ENCODE assay signal across 8 cellular contexts in the genomic region with DNA sequence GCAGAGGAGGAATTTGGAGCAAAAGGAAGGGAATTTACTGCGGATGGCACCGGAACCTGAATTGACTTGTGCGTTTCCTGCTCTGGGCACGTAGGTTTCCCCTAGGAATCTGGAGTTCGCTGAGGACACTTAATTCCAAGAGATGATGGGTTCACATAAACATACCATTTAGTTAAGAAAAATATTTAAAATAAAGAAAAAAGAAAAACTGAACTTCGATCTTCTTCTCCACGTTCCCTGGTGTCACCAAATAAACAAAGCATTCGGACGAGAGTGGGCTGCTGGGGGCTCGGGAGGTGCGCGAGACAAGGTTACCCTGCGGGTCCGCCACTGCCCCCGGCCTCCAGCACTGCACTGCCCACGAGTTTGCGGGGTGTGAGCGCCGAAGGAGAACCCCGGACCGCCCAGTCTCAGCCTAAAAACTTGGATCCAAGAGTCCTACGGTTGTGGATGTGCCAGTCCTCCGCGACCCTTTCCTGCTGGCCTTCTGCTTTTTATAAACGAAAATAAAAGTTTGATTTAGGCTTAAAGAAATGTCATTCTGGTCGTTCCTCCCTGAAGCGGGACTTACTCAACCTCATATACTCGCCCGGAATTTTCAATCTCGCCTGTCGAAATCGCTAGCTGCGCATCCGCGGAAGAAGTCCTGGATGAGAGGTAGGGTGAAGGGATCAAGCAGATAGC. TPM values are rescaled to one million over a fixed set of nuclear protein-coding genes. Genes with fewer than 3 reads are reported as not detected.
A peak's percentile ranks its signal among the peaks of the same experiment; 100 is the strongest.
DNase-seq lines count a peak whose midpoint lies in the region; ATAC-seq and TF ChIP-seq lines count a peak whose summit lies in the region.

No MANE protein-coding gene starts in this region.

- DNase-seq in left ventricle myocardium inferior: no peak
- no peak for DNase-seq in stimulated activated CD4-positive, alpha-beta T cell treated with anti-CD3 and anti-CD28 coated beads, Interleukin-2, amount 100 ng/mL, for 48 hours
- DNase-seq in mesenteric fat pad (ENCODE audit: low spot score): no peak

- intact Hi-C loops in left ventricle myocardium inferior (cut with micrococcal nuclease): loop anchor here (10.0 kb wide), 1 partner anchor 220 kb away; no protein-coding TSS in a partner anchor

- H3K27ac ChIP-seq in 22Rv1 (peak overlapping the region; percentile 67; the same call in 1 of the 2 replicates), left ventricle myocardium inferior (replicated peaks) (peak overlapping the region; percentile 85), skin epidermis (peak overlapping the region in 20 of 21 experiments; percentile 14 to 92 (median 74))

- ATAC-seq in GM21360 (IDR thresholded peaks at IDR 0.05; ENCODE audit: unreplicated experiment): peak; percentile 6
- no peak for ATAC-seq in activated CD4-positive, CD25-positive, alpha-beta regulatory T cell treated with anti-CD3 and anti-CD28 coated beads, Interleukin-2, amount 50 U/mL, for 24 hours

- H3K36me3 ChIP-seq in left ventricle myocardium inferior: no peaks in the 10 kb centered on the region

- H3K4me3 ChIP-seq in WI38 (ENCODE audit: low read depth, low read length) (peak overlapping the region; percentile 83), left ventricle myocardium inferior (peak overlapping the region; percentile 88), skin epidermis (peak overlapping the region; percentile 60 to 81 (median 71))

- H3K4me1 ChIP-seq in left ventricle myocardium inferior: peaks cover 35% of the 10 kb centered on the region

- H3K27me3 ChIP-seq in left ventricle myocardium inferior (ENCODE audit: low read depth): no peaks in the 10 kb centered on the region

- no peaks in the 10 kb centered on the region for H3K9me3 ChIP-seq in left ventricle myocardium inferior (replicated peaks)

- TF ChIP-seq CTCF in 22Rv1 (IDR thresholded peaks at IDR 0.05) (no peak), WI38 (IDR thresholded peaks at IDR 0.05; ENCODE audit: low read depth, low read length) (no peak), left ventricle myocardium inferior (IDR thresholded peaks at IDR 0.05; ENCODE audit: borderline replicate concordance) (no peak)

RNA-seq across cellular contexts. Expression of a gene that starts 30.3 kb away (rescaled TPM):
- total RNA-seq in left ventricle myocardium inferior (2.7 TPM), mesenteric fat pad (0.58 TPM)

RNA-seq across cellular contexts. Expression of a gene that starts 38.9 kb away (rescaled TPM):
- total RNA-seq in left ventricle myocardium inferior: 18.7 TPM
- total RNA-seq in mesenteric fat pad: 42.1 TPM
